In the genomic region with DNA sequence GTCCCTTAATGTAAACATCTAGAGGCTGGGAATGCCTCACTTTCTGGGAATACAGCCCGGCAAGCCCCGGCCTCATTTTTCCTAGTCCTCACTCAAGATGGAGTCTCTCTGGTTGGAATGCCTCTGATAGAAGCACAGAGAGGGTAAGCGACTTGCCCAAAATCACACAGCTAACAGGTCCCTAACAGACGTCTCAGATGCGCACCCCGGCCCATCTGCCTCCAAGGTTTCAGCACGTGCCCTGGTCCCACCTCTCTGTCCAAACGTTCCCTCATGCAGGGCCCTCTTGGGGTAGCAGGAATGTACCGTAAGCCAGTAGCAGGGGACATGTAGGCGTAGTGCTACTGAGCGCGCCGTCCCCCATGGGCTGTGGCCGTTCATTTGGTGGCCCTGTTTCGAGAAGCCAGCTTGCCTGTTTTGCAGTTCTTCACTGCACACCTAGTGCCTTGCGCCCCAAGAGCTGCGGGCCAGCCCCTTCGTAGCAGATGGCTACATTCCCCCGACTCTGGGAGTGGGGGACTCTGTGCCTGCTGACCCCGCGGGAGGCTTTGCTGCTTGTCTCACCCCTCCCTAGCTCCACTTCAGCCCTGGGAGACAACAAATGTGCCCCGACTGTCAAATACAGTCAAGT, we compare ENCODE assay signal across 1 cellular context.
TF ChIP-seq lines count a peak whose summit lies in the region.

No MANE protein-coding gene starts in this region.

TF ChIP-seq in HCT116, 20 proteins besides CTCF, POLR2A, EP300 and RAD21:
- TF ChIP-seq ELF1 (IDR thresholded peaks at IDR 0.05; ENCODE audit: borderline replicate concordance, low read depth) (no peak), ZNF274 (IDR thresholded peaks at IDR 0.05; ENCODE audit: low read depth, low read length) (no peak), ZFX (IDR thresholded peaks at IDR 0.05) (no peak), YY1 (IDR thresholded peaks at IDR 0.05; ENCODE audit: extremely low read depth, insufficient replicate concordance, low read depth, low read length) (no peak), EZH2phosphoT487 (IDR thresholded peaks at IDR 0.05; ENCODE audit: borderline replicate concordance) (no peak), POLR2AphosphoS5 (IDR thresholded peaks at IDR 0.05; ENCODE audit: low read depth, low read length) (no peak), SRF (IDR thresholded peaks at IDR 0.05; ENCODE audit: low read depth) (no peak), CBX3 (IDR thresholded peaks at IDR 0.05; ENCODE audit: low read depth) (no peak), TCF7L2 (IDR thresholded peaks at IDR 0.05; ENCODE audit: borderline replicate concordance, extremely low read depth, insufficient read depth, insufficient read length) (no peak), JUND (IDR thresholded peaks at IDR 0.05) (no peak), SIN3A (IDR thresholded peaks at IDR 0.05; ENCODE audit: low read depth) (no peak), EZH2 (IDR thresholded peaks at IDR 0.05) (no peak), FOSL1 (IDR thresholded peaks at IDR 0.05; ENCODE audit: low read depth) (no peak), CEBPB (IDR thresholded peaks at IDR 0.05; ENCODE audit: low read depth) (no peak), EGR1 (IDR thresholded peaks at IDR 0.05; ENCODE audit: low read depth) (no peak)
- TF ChIP-seq, protein P1, sequence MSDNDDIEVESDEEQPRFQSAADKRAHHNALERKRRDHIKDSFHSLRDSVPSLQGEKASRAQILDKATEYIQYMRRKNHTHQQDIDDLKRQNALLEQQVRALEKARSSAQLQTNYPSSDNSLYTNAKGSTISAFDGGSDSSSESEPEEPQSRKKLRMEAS (IDR thresholded peaks at IDR 0.05) = no peak
- TF ChIP-seq, protein P2, sequence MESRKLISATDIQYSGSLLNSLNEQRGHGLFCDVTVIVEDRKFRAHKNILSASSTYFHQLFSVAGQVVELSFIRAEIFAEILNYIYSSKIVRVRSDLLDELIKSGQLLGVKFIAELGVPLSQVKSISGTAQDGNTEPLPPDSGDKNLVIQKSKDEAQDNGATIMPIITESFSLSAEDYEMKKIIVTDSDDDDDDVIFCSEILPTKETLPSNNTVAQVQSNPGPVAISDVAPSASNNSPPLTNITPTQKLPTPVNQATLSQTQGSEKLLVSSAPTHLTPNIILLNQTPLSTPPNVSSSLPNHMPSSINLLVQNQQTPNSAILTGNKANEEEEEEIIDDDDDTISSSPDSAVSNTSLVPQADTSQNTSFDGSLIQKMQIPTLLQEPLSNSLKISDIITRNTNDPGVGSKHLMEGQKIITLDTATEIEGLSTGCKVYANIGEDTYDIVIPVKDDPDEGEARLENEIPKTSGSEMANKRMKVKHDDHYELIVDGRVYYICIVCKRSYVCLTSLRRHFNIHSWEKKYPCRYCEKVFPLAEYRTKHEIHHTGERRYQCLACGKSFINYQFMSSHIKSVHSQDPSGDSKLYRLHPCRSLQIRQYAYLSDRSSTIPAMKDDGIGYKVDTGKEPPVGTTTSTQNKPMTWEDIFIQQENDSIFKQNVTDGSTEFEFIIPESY (IDR thresholded peaks at IDR 0.05; ENCODE audit: extremely low read depth, insufficient replicate concordance, low read length) = no peak
- TF ChIP-seq, protein P3, sequence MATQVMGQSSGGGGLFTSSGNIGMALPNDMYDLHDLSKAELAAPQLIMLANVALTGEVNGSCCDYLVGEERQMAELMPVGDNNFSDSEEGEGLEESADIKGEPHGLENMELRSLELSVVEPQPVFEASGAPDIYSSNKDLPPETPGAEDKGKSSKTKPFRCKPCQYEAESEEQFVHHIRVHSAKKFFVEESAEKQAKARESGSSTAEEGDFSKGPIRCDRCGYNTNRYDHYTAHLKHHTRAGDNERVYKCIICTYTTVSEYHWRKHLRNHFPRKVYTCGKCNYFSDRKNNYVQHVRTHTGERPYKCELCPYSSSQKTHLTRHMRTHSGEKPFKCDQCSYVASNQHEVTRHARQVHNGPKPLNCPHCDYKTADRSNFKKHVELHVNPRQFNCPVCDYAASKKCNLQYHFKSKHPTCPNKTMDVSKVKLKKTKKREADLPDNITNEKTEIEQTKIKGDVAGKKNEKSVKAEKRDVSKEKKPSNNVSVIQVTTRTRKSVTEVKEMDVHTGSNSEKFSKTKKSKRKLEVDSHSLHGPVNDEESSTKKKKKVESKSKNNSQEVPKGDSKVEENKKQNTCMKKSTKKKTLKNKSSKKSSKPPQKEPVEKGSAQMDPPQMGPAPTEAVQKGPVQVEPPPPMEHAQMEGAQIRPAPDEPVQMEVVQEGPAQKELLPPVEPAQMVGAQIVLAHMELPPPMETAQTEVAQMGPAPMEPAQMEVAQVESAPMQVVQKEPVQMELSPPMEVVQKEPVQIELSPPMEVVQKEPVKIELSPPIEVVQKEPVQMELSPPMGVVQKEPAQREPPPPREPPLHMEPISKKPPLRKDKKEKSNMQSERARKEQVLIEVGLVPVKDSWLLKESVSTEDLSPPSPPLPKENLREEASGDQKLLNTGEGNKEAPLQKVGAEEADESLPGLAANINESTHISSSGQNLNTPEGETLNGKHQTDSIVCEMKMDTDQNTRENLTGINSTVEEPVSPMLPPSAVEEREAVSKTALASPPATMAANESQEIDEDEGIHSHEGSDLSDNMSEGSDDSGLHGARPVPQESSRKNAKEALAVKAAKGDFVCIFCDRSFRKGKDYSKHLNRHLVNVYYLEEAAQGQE (IDR thresholded peaks at IDR 0.05; ENCODE audit: low read depth) = no peak
